ENCODE assay signal across 8 cellular contexts in genomic region chr9:34403554-34404380, GRCh38. TPM values are rescaled to one million over a fixed set of nuclear protein-coding genes. Genes with fewer than 3 reads are reported as not detected.
DNase-seq lines count a peak whose midpoint lies in the region; ATAC-seq and TF ChIP-seq lines count a peak whose summit lies in the region.

No MANE protein-coding gene starts in this region.

- intact Hi-C loops in left ventricle myocardium inferior (cut with micrococcal nuclease), result loop anchor here (10.0 kb wide), 2 partner anchors 101 to 201 kb away; no protein-coding TSS in a partner anchor

- H3K4me3 ChIP-seq in left ventricle myocardium inferior (no peak overlapping the region), retinal pigment epithelial cell (ENCODE audit: low read length) (no peak overlapping the region)

- H3K27me3 ChIP-seq in left ventricle myocardium inferior (ENCODE audit: low read depth), result no peaks in the 10 kb centered on the region

- H3K9me3 ChIP-seq in left ventricle myocardium inferior (replicated peaks), result no peaks in the 10 kb centered on the region

- peaks cover 5% of the 10 kb centered on the region for H3K4me1 ChIP-seq in left ventricle myocardium inferior

- peaks cover 65% of the 10 kb centered on the region for H3K36me3 ChIP-seq in left ventricle myocardium inferior

- no peak overlapping the region for H3K27ac ChIP-seq in left ventricle myocardium inferior (replicated peaks)

- ATAC-seq in GM21447 (IDR thresholded peaks at IDR 0.05; ENCODE audit: unreplicated experiment) (no peak), GM18517 (IDR thresholded peaks at IDR 0.05; ENCODE audit: unreplicated experiment) (no peak)

- TF ChIP-seq CTCF in left ventricle myocardium inferior (IDR thresholded peaks at IDR 0.05; ENCODE audit: borderline replicate concordance), result peak; percentile 96
- TF ChIP-seq CTCF in retinal pigment epithelial cell (conservative IDR thresholded peaks at IDR 0.05; ENCODE audit: low read depth, low read length), result peak; percentile 99

- DNase-seq in ELR (ENCODE audit: low read depth), result peak; percentile 85
- peak; percentile 63 for DNase-seq in LoVo (ENCODE audit: low spot score)
- peak; percentile 71 for DNase-seq in SK-MEL-5 (ENCODE audit: low read depth, low spot score)
- DNase-seq in amygdala (lab: John Stamatoyannopoulos, UW), result peak in 43 of 56 donors; percentile 4 to 81 (median 42)
- DNase-seq in left ventricle myocardium inferior, result peak; percentile 59
- DNase-seq in retinal pigment epithelial cell (ENCODE audit: low read depth), result peak; percentile 16

- in situ Hi-C loops in SK-MEL-5 (cut with HindIII; ENCODE audit: low pct_unique_long_range_greater_than_20kb, low sequenced_read_pairs), result no loop called here

RNA-seq across cellular contexts. Expression of gene MYORG, which starts 27.1 kb away (rescaled TPM):
- total RNA-seq in SK-MEL-5 (2014; rRNA removed; shearing (Covaris generic)), result 0.43 and 0.66 TPM in 2 replicates
- polyA plus RNA-seq in SK-MEL-5 (2015; cell fraction: cytosol; rRNA removed), result 1.4 and 2.2 TPM in 2 replicates
- polyA plus RNA-seq in SK-MEL-5 (2015; cell fraction: nucleus; rRNA removed), result 0.56 TPM in 1 of 2 replicates, not detected in the other
- 6.3 TPM for total RNA-seq in left ventricle myocardium inferior

RNA-seq across cellular contexts. Expression of gene FAM219A, which starts 54.6 kb away (rescaled TPM):
- 7.4 and 8.2 TPM in 2 replicates for total RNA-seq in SK-MEL-5 (2014; rRNA removed; shearing (Covaris generic))
- polyA plus RNA-seq in SK-MEL-5 (2015; cell fraction: cytosol; rRNA removed), result 21.0 and 22.6 TPM in 2 replicates
- polyA plus RNA-seq in SK-MEL-5 (2015; cell fraction: nucleus; rRNA removed), result 30.2 and 32.8 TPM in 2 replicates
- total RNA-seq in left ventricle myocardium inferior, result 22.9 TPM

RNA-seq across cellular contexts. Expression of gene DNAI1, which starts 54.8 kb away (rescaled TPM):
- total RNA-seq in SK-MEL-5 (2014; rRNA removed; shearing (Covaris generic)), result 0.45 and 0.77 TPM in 2 replicates
- 0.11 and 0.49 TPM in 2 replicates for polyA plus RNA-seq in SK-MEL-5 (2015; cell fraction: cytosol; rRNA removed)
- 4.9 and 5.0 TPM in 2 replicates for polyA plus RNA-seq in SK-MEL-5 (2015; cell fraction: nucleus; rRNA removed)
- total RNA-seq in left ventricle myocardium inferior, result not detected

Comparison
In these comparisons a context has a peak if more than half of its experiments do, and no peak if none do; other contexts are left out.
1. DNase-seq: peak in every context shown above with its lines; median percentile 85 in ELR; 71 in SK-MEL-5; 63 in LoVo; 59 in left ventricle myocardium inferior; 42 in amygdala; 16 in retinal pigment epithelial cell.